In genomic region chr5:150438873-150439546, GRCh38 we compare ENCODE assay signal across 10 cellular contexts. TPM values are rescaled to one million over a fixed set of nuclear protein-coding genes. Genes with fewer than 3 reads are reported as not detected.
DNase-seq lines count a peak whose midpoint lies in the region; ATAC-seq, FAIRE-seq and TF ChIP-seq lines count a peak whose summit lies in the region.
"Had no signal": no experiment of that assay in that cellular context is flagged by ENCODE, and none has a peak within 500 bp of the region (broad histone marks: within the 10 kb centered on the region; RNA-seq: fewer than 3 reads in every experiment).

No MANE protein-coding gene starts in this region.

- ATAC-seq in heart right ventricle (no peak), Right ventricle myocardium superior (ENCODE audit: poor library complexity) (no peak), foreskin keratinocyte (no peak)

- H3K4me1 ChIP-seq in heart right ventricle (peaks cover 0 to 24% (median 14%) of the 10 kb centered on the region in 9 donors), Peyer's patch (peaks cover 0 to 9% (median 0%) of the 10 kb centered on the region in 4 donors), foreskin keratinocyte (no peaks in the 10 kb centered on the region)

- H3K27ac ChIP-seq in heart right ventricle (no peak overlapping the region), Peyer's patch (no peak overlapping the region), foreskin keratinocyte (no peak overlapping the region)

- no peak for TF ChIP-seq POLR2A in Peyer's patch (IDR thresholded peaks at IDR 0.05)

- 50 to 52% methylated on average over 4 of the region's 4 CpGs for WGBS in heart right ventricle, 2 donors

- H3K4me3 ChIP-seq in heart right ventricle: no peak overlapping the region
- no peak overlapping the region for H3K4me3 ChIP-seq in Peyer's patch

- TF ChIP-seq CTCF in heart right ventricle (IDR thresholded peaks at IDR 0.05): peak in 8 of 9 donors; percentile 32 to 70 (median 53)
- TF ChIP-seq CTCF in Peyer's patch (IDR thresholded peaks at IDR 0.05): peak; percentile 8 to 54 (median 38)
- TF ChIP-seq CTCF in foreskin keratinocyte (conservative IDR thresholded peaks at IDR 0.05): peak; percentile 58

- H3K9me3 ChIP-seq in heart right ventricle (no peaks in the 10 kb centered on the region), Peyer's patch (no peaks in the 10 kb centered on the region)

- FAIRE-seq in urothelium cell line (lab: Jason Lieb, UNC): no peak
- FAIRE-seq: colon had no signal

- H3K36me3 ChIP-seq in heart right ventricle (peaks cover 0 to 32% (median 11%) of the 10 kb centered on the region in 9 donors), Peyer's patch (peaks cover 0 to 9% (median 0%) of the 10 kb centered on the region in 3 donors)

- intact Hi-C loops in heart right ventricle (cut with DNase I): loop anchor here in 9 of 10 donors (5.0 to 10.0 kb wide), 6 partner anchors 37 to 304 kb away; partner anchors contain the start of genes CDX1 (in 1 of the 9) and TCOF1 (in 1 of the 9)
- intact Hi-C loops in Right ventricle myocardium superior (cut with DNase I): loop anchor here (5.0 to 10.0 kb wide), 3 partner anchors 37 to 304 kb away; partner anchors contain the start of gene CDX1

- no peaks in the 10 kb centered on the region for H3K27me3 ChIP-seq in heart right ventricle
- H3K27me3 ChIP-seq in Peyer's patch: no peaks in the 10 kb centered on the region
- no peaks in the 10 kb centered on the region for H3K27me3 ChIP-seq in foreskin keratinocyte

- DNase-seq in heart right ventricle (no peak), Right ventricle myocardium superior (no peak), Peyer's patch (no peak), foreskin keratinocyte (no peak), urothelium cell line (ENCODE audit: low spot score) (peak; percentile 62), NCI-H510A treated with DMSO at 0.1 percent for 48 hours (lab: John Stamatoyannopoulos, UW) (no peak), NCI-H345 (lab: John Stamatoyannopoulos, UW) (no peak)
- no peak for DNase-seq in stimulated activated CD4-positive, alpha-beta T cell treated with anti-CD3 and anti-CD28 coated beads, Interleukin-2, amount 100 ng/mL, for 24 hours
- DNase-seq: NCI-H1930 had no signal

RNA-seq across cellular contexts. Expression of gene RPS14, which starts 10.5 kb away (rescaled TPM):
- total RNA-seq in heart right ventricle (1,000 to 10,000 TPM in 9 of 10 donors, 100 to 1,000 TPM in 1; 984 to 1,344 (median 1,239) TPM), Right ventricle myocardium superior (1,133 TPM), Peyer's patch (1,000 to 10,000 TPM in 3 of 4 donors, 100 to 1,000 TPM in 1; 975 to 1,961 (median 1,274) TPM), foreskin keratinocyte (2,193 and 2,437 TPM in 2 replicates)
- polyA plus RNA-seq in heart right ventricle (1,000 to 10,000 TPM; 1,373 to 4,233 TPM), foreskin keratinocyte (3,381 and 3,638 TPM in 2 replicates)

RNA-seq across cellular contexts. Expression of gene CD74, which starts 26.3 kb away (rescaled TPM):
- total RNA-seq in heart right ventricle (1,000 to 10,000 TPM in 1 of 10 donors, 100 to 1,000 TPM in 9; 120 to 2,270 (median 303) TPM), Right ventricle myocardium superior (263 TPM), Peyer's patch (1,000 to 10,000 TPM in 2 of 4 donors, 100 to 1,000 TPM in 2; 759 to 2,006 (median 1,183) TPM), foreskin keratinocyte (4.0 and 7.2 TPM in 2 replicates)
- polyA plus RNA-seq in heart right ventricle (100 to 1,000 TPM; 211 to 298 TPM), foreskin keratinocyte (6.3 and 9.4 TPM in 2 replicates)

Comparison
In these comparisons a context has a peak if more than half of its experiments do, and no peak if none do; other contexts are left out.
1. RNA of gene CD74, which starts 26.3 kb away (total RNA-seq): 759 to 2,006 TPM in Peyer's patch, 120 to 2,270 TPM in heart right ventricle and 263 TPM in Right ventricle myocardium superior (single experiment); 4.0 to 7.2 TPM in foreskin keratinocyte; every median in the first group is over 10 times any median in the second.
2. Peak in every context shown above with its lines, with median percentiles within 50 percentile points of each other: CTCF ChIP-seq.